30 cellular contexts compared by ENCODE assay signal in the genomic region with DNA sequence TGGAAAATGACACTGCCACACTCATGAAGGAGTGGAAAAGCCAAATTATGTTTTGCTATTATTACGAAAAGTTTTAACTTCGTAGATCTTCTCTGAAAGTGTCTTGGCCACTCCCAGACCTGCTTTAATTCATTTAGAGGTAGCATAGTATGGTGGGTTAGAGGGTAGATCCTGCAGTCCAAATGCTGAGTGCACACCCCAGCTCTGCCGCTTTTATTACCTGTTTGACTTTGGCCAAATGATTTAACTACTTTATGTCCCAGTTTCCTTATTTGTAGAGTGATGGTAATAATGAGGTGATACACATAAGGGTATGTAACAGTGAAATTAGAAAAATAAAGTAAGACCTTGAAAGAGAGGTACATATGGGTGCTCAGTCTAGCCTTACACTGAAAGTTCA.
"Had no signal": no experiment of that assay in that cellular context is flagged by ENCODE, and none has a peak within 500 bp of the region (broad histone marks: within the 10 kb centered on the region; RNA-seq: fewer than 3 reads in every experiment).

No MANE protein-coding gene starts in this region.

- H3K4me2 ChIP-seq: neural progenitor cell, smooth muscle cell had no signal

- H3K4me3 ChIP-seq: neural progenitor cell, ovary, psoas muscle, right lobe of liver, sigmoid colon, smooth muscle cell, spleen, suprapubic skin, testis, tibial artery, upper lobe of left lung, vagina had no signal

- H3K4me1 ChIP-seq: neural progenitor cell, parathyroid adenoma, psoas muscle, right lobe of liver, sigmoid colon, suprapubic skin, testis, tibial artery, upper lobe of left lung, vagina had no signal

- DNase-seq: naive thymus-derived CD4-positive, alpha-beta T cell; natural killer cell; occipital lobe; ovary; posterior cingulate gyrus; psoas muscle; right cardiac atrium; right lobe of liver; sigmoid colon; spleen; stimulated activated CD4-positive, alpha-beta T cell treated with anti-CD3 and anti-CD28 coated beads, Interleukin-12 subunit alpha, Interleukin-12 subunit beta, amount 100 ng/mL, for 4 hours; stimulated activated CD4-positive, alpha-beta T cell treated with anti-CD3 and anti-CD28 coated beads, Interleukin-1b, Interleukin-23, amount 100 ng/mL, for 48 hours; stimulated activated CD4-positive, alpha-beta T cell treated with anti-CD3 and anti-CD28 coated beads, Interleukin-4, amount 100 ng/mL, for 1 hour; stimulated activated CD4-positive, alpha-beta T cell treated with anti-CD3 and anti-CD28 coated beads, Interleukin-4, amount 100 ng/mL, for 4 hours; stimulated activated CD8-positive, alpha-beta memory T cell treated with anti-CD3 and anti-CD28 coated beads, Interleukin-4, amount 100 ng/mL, for 48 hours; stimulated activated naive CD4-positive, alpha-beta T cell; stimulated activated naive CD8-positive, alpha-beta T cell treated with anti-CD3 and anti-CD28 coated beads, Interleukin-15, amount 100 ng/mL, for 72 hours; stimulated activated naive CD8-positive, alpha-beta T cell treated with anti-CD3 and anti-CD28 coated beads, Interleukin-15, Interleukin-2, amounts not matched to agents 100 U/mL and 50 U/mL, for 24 hours; substantia nigra; testis; tibial artery; trophoblast cell; upper lobe of left lung had no signal

- H3K9ac ChIP-seq: neural progenitor cell, parathyroid adenoma had no signal

- H2AFZ ChIP-seq: neural progenitor cell, parathyroid adenoma had no signal

- ATAC-seq: naive thymus-derived CD4-positive, alpha-beta T cell; natural killer cell; psoas muscle; right cardiac atrium; right lobe of liver; stimulated activated memory B cell treated with anti-CD40 and anti-IgM and Interleukin-4, amounts not matched to agents 10 μg/mL and 1 μg/mL and 100 μg/mL, for 72 hours; stimulated activated naive CD8-positive, alpha-beta T cell treated with anti-CD3 and anti-CD28 coated beads, Interleukin-15, amount 100 ng/mL, for 72 hours; stimulated activated naive CD8-positive, alpha-beta T cell treated with anti-CD3 and anti-CD28 coated beads, Interleukin-15, Interleukin-2, amounts not matched to agents 100 U/mL and 50 U/mL, for 24 hours had no signal

- H3K27me3 ChIP-seq: neural progenitor cell, ovary, right lobe of liver, sigmoid colon, spleen, suprapubic skin, testis, tibial artery, upper lobe of left lung, vagina had no signal

- H3K27ac ChIP-seq: neural progenitor cell, ovary, parathyroid adenoma, psoas muscle, right lobe of liver, sigmoid colon, spleen, suprapubic skin, testis, tibial artery, upper lobe of left lung, vagina had no signal

- H3K36me3 ChIP-seq: neural progenitor cell, ovary, right lobe of liver, sigmoid colon, spleen, suprapubic skin, tibial artery, upper lobe of left lung, vagina had no signal

- FAIRE-seq: urothelium cell line had no signal

- H3K9me3 ChIP-seq: ovary, psoas muscle, right lobe of liver, sigmoid colon, spleen, suprapubic skin, testis, tibial artery, upper lobe of left lung, vagina had no signal

- H3K79me2 ChIP-seq: parathyroid adenoma had no signal
